11 cellular contexts compared by ENCODE assay signal in genomic region chr18:63907649-63908048, GRCh38. TPM values are rescaled to one million over a fixed set of nuclear protein-coding genes. Genes with fewer than 3 reads are reported as not detected.
DNase-seq lines count a peak whose midpoint lies in the region; ATAC-seq and TF ChIP-seq lines count a peak whose summit lies in the region.
"Had no signal": no experiment of that assay in that cellular context is flagged by ENCODE, and none has a peak within 500 bp of the region (broad histone marks: within the 10 kb centered on the region; RNA-seq: fewer than 3 reads in every experiment).

A gene with protein sequence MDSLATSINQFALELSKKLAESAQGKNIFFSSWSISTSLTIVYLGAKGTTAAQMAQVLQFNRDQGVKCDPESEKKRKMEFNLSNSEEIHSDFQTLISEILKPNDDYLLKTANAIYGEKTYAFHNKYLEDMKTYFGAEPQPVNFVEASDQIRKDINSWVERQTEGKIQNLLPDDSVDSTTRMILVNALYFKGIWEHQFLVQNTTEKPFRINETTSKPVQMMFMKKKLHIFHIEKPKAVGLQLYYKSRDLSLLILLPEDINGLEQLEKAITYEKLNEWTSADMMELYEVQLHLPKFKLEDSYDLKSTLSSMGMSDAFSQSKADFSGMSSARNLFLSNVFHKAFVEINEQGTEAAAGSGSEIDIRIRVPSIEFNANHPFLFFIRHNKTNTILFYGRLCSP (plus strand): TSS chr18:63907958. CDS start chr18:63915511, 7,553 bp downstream.

- no peak for TF ChIP-seq CTCF in foreskin keratinocyte (conservative IDR thresholded peaks at IDR 0.05)
- TF ChIP-seq CTCF in endothelial cell (IDR thresholded peaks at IDR 0.05; ENCODE audit: unreplicated experiment): no peak
- TF ChIP-seq CTCF in testis (IDR thresholded peaks at IDR 0.05): no peak

- H3K27ac Mint-ChIP-seq in endothelial cell (ENCODE audit: unreplicated experiment): no peak within 1 kb of the TSS
- H3K27ac Mint-ChIP-seq: stimulated activated naive B cell treated with anti-CD40 and anti-IgM and Interleukin-4, amounts not matched to agents 10 μg/mL and 1 μg/mL and 100 μg/mL, for 72 hours; T-cell had no signal

- H3K9me3 ChIP-seq in testis: no peaks in the 10 kb centered on the region

- no peak within 1 kb of the TSS for H3K4me3 Mint-ChIP-seq in endothelial cell (ENCODE audit: unreplicated experiment)
- H3K4me3 Mint-ChIP-seq: stimulated activated naive B cell treated with anti-CD40 and anti-IgM and Interleukin-4, amounts not matched to agents 10 μg/mL and 1 μg/mL and 100 μg/mL, for 72 hours; T-cell had no signal

- DNase-seq in foreskin keratinocyte (peak; percentile 15 to 33), iPS-NIHi11 (ENCODE audit: low spot score) (no peak), endothelial cell (ENCODE audit: low spot score) (no peak), testis (no peak)
- DNase-seq: NCI-H446; stimulated activated naive B cell treated with anti-CD40 and anti-IgM and Interleukin-4, amounts not matched to agents 10 μg/mL and 1 μg/mL and 100 μg/mL, for 72 hours; T-cell had no signal

- H3K36me3 Mint-ChIP-seq in endothelial cell (ENCODE audit: low read depth, unreplicated experiment): no peaks in the 10 kb centered on the region
- H3K36me3 Mint-ChIP-seq: stimulated activated naive B cell treated with anti-CD40 and anti-IgM and Interleukin-4, amounts not matched to agents 10 μg/mL and 1 μg/mL and 100 μg/mL, for 72 hours; T-cell had no signal

- H3K36me3 ChIP-seq in testis (ENCODE audit: low read depth, missing control alignments): no peaks in the 10 kb centered on the region

- H3K27ac ChIP-seq in foreskin keratinocyte: no peak within 1 kb of the TSS
- no peak within 1 kb of the TSS for H3K27ac ChIP-seq in testis

- no peaks in the 10 kb centered on the region for H3K27me3 Mint-ChIP-seq in endothelial cell (ENCODE audit: unreplicated experiment)
- H3K27me3 Mint-ChIP-seq: stimulated activated naive B cell treated with anti-CD40 and anti-IgM and Interleukin-4, amounts not matched to agents 10 μg/mL and 1 μg/mL and 100 μg/mL, for 72 hours had no signal

- no peaks in the 10 kb centered on the region for H3K9me3 Mint-ChIP-seq in endothelial cell (ENCODE audit: unreplicated experiment)
- H3K9me3 Mint-ChIP-seq: T-cell had no signal

- intact Hi-C loops in testis (cut with DNase I; ENCODE audit: low total_unique reads): no loop called here

- H3K27me3 ChIP-seq in foreskin keratinocyte (no peaks in the 10 kb centered on the region), testis (no peaks in the 10 kb centered on the region)

- H3K4me1 ChIP-seq in foreskin keratinocyte: peaks cover 14% of the 10 kb centered on the region
- H3K4me1 ChIP-seq in testis: no peaks in the 10 kb centered on the region

- H3K4me1 Mint-ChIP-seq in endothelial cell (ENCODE audit: unreplicated experiment): no peaks in the 10 kb centered on the region
- H3K4me1 Mint-ChIP-seq: T-cell had no signal

- TF ChIP-seq POLR2A in testis (IDR thresholded peaks at IDR 0.05): no peak

- H3K4me3 ChIP-seq in testis: no peak within 1 kb of the TSS

- ATAC-seq in GM18873 (IDR thresholded peaks at IDR 0.05; ENCODE audit: low FRiP score, unreplicated experiment): peak; percentile 59
- ATAC-seq in GM21786 (IDR thresholded peaks at IDR 0.05; ENCODE audit: unreplicated experiment): peak; percentile 53
- peak; percentile 64 for ATAC-seq in HG03354 (IDR thresholded peaks at IDR 0.05; ENCODE audit: poor library complexity, severe bottlenecking, unreplicated experiment)
- no peak for ATAC-seq in foreskin keratinocyte
- ATAC-seq: T-cell had no signal

RNA-seq across cellular contexts. Expression of the gene that starts here (rescaled TPM):
- total RNA-seq in foreskin keratinocyte (0.07 and 2.3 TPM in 2 replicates), endothelial cell (ENCODE audit: unreplicated experiment) (not detected), testis (not detected)
- polyA plus RNA-seq in foreskin keratinocyte (0.73 TPM in 1 of 2 replicates, not detected in the other), testis (ENCODE audit: insufficient read depth, low read depth, low replicate concordance) (not detected)
- total RNA-seq: myocyte, T-cell had no signal

Comparison
In these comparisons a context has a peak if more than half of its experiments do, and no peak if none do; other contexts are left out.
1. DNase-seq: peak in foreskin keratinocyte (2 of 2); none in iPS-NIHi11 (single experiment), endothelial cell (single experiment) and testis (single experiment).